Comparison of ENCODE assay signal across 8 cellular contexts in the genomic region with DNA sequence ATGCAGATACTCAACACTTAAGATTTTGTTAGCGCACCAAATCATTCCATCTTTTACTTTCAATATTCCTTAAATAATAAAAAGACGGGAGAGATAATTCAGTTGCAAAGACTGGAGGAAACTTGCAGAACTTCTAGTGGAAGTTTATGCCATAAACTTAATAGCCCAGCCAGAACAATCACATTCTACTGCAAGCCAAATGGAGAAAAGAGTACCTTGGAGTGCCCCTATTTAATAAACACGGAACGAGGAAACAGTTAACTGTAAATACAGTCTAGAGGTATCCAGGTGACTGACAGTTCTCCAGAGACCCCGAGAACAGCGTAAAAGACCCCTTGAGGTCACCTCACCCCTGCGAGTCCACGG. TPM values are rescaled to one million over a fixed set of nuclear protein-coding genes. Genes with fewer than 3 reads are reported as not detected.
DNase-seq lines count a peak whose midpoint lies in the region; ATAC-seq and TF ChIP-seq lines count a peak whose summit lies in the region.

No MANE protein-coding gene starts in this region.

- peak overlapping the region; percentile 85 for H3K27ac ChIP-seq in ACC112 (ENCODE audit: low read depth, low read length)

- H3K9me3 Mint-ChIP-seq in brain (peaks cover 0 to 8% (median 4%) of the 10 kb centered on the region in 5 experiments), memory B cell (peaks cover 1% of the 10 kb centered on the region)

- peaks cover 12% of the 10 kb centered on the region for H3K27me3 Mint-ChIP-seq in brain
- no peaks in the 10 kb centered on the region for H3K27me3 Mint-ChIP-seq in memory B cell

- H3K4me1 Mint-ChIP-seq in brain, result peaks cover 54% of the 10 kb centered on the region
- H3K4me1 Mint-ChIP-seq in memory B cell, result peaks cover 28% of the 10 kb centered on the region

- H3K27me3 ChIP-seq in ACC112 (ENCODE audit: insufficient read depth, low read length), result no peaks in the 10 kb centered on the region

- peaks cover 45% of the 10 kb centered on the region for H3K79me2 ChIP-seq in ACC112 (ENCODE audit: control insufficient read depth, insufficient read depth, low read length, unreplicated experiment)

- peak; percentile 13 for ATAC-seq in GM18873 (IDR thresholded peaks at IDR 0.05; ENCODE audit: low FRiP score, unreplicated experiment)
- ATAC-seq in HG03460 (IDR thresholded peaks at IDR 0.05; ENCODE audit: unreplicated experiment), result peak; percentile 34
- ATAC-seq in memory B cell (ENCODE audit: low read depth), result peak; percentile 28
- no peak for ATAC-seq in HG03439 (IDR thresholded peaks at IDR 0.05; ENCODE audit: unreplicated experiment)

- DNase-seq in memory B cell (ENCODE audit: low spot score in 2 of 2) (no peak), glomerular visceral epithelial cell (ENCODE audit: extremely low spot score) (no peak)
- DNase-seq in NK-92 treated with Interleukin-12 subunit alpha and Interleukin-12 subunit beta, amount 100 ng/mL, for 24 hours (lab: John Stamatoyannopoulos, UW), result no peak

- H3K4me3 ChIP-seq in ACC112 (ENCODE audit: low read depth, low read length), result peak overlapping the region; percentile 92

- peaks cover 26% of the 10 kb centered on the region for H3K4me1 ChIP-seq in ACC112 (ENCODE audit: control insufficient read depth, insufficient read depth, low read length, unreplicated experiment)

- peak overlapping the region; percentile 75 to 98 (median 97) for H3K27ac Mint-ChIP-seq in brain
- peak overlapping the region; percentile 99 for H3K27ac Mint-ChIP-seq in memory B cell

- peak overlapping the region; percentile 88 to 95 (median 93) for H3K4me3 Mint-ChIP-seq in brain
- H3K4me3 Mint-ChIP-seq in memory B cell, result peak overlapping the region; percentile 95

- H3K36me3 ChIP-seq in ACC112 (ENCODE audit: insufficient read depth, low read length), result peaks cover 7% of the 10 kb centered on the region; the same call in 1 of the 2 replicates

- H3K36me3 Mint-ChIP-seq in brain, result peaks cover 11% of the 10 kb centered on the region
- H3K36me3 Mint-ChIP-seq in memory B cell, result peaks cover 6% of the 10 kb centered on the region

- H2AFZ ChIP-seq in ACC112 (ENCODE audit: low read length, unreplicated experiment), result peak overlapping the region; percentile 96

- no peak for TF ChIP-seq CTCF in brain (conservative IDR thresholded peaks at IDR 0.05)

RNA-seq across cellular contexts. Expression of gene SLC35B3, which starts 0.6 kb away (rescaled TPM):
- polyA plus RNA-seq in brain (ENCODE audit: insufficient read depth, low read depth, low replicate concordance), result 12.1 TPM
